ENCODE assay signal across 10 cellular contexts in the genomic region with DNA sequence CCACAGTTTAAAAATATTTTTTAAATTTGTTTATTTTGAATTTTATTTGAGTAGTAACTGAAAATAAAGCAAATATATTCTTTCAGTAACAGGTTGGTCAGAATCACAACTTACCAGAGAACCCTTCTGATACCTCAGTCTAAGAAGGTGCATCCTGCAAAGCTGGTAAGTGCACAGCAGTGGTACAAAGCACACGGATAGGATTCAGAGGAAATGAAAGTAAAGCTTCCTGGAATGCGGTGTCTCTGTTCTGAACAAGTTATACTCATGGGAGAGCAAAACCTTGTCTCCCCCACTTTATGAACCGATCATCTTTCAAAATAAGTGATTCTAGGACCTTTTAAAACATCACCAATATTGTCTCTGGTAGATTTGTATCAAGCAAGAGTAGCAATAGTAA.
DNase-seq lines count a peak whose midpoint lies in the region; ATAC-seq and TF ChIP-seq lines count a peak whose summit lies in the region.
"Had no signal": no experiment of that assay in that cellular context is flagged by ENCODE, and none has a peak within 500 bp of the region (broad histone marks: within the 10 kb centered on the region; RNA-seq: fewer than 3 reads in every experiment).

No MANE protein-coding gene starts in this region.

- H3K9me3 Mint-ChIP-seq in natural killer cell, result peaks cover 7 to 13% of the 10 kb centered on the region in 2 donors

- TF ChIP-seq CTCF in AG10803 (conservative IDR thresholded peaks at IDR 0.05; ENCODE audit: low read length), result no peak
- no peak for TF ChIP-seq CTCF in breast epithelium (IDR thresholded peaks at IDR 0.05)
- TF ChIP-seq CTCF in natural killer cell (IDR thresholded peaks at IDR 0.05), result no peak
- no peak for TF ChIP-seq CTCF in GM10266 (IDR thresholded peaks at IDR 0.05; ENCODE audit: control insufficient read depth, insufficient read depth, low read depth, missing control alignments)
- no peak for TF ChIP-seq CTCF in transverse colon (IDR thresholded peaks at IDR 0.05)

- H3K36me3 Mint-ChIP-seq in natural killer cell, result no peaks in the 10 kb centered on the region

- WGBS in transverse colon (ENCODE audit: low coverage in 1 of 2), 2 donors, result 44 to 48% methylated on average over 3 of the region's 3 CpGs

- ATAC-seq in natural killer cell, result no peak

- H3K4me1 Mint-ChIP-seq in natural killer cell, result no peaks in the 10 kb centered on the region

- H3K27ac Mint-ChIP-seq in natural killer cell, result no peak overlapping the region
- H3K27ac Mint-ChIP-seq: T-helper 2 cell treated with Interferon-gamma antibody and Interleukin-4, amounts not matched to agents 5 μg/mL and 100 μg/mL, for 36 hours had no signal

- H3K4me1 ChIP-seq in breast epithelium (no peaks in the 10 kb centered on the region), transverse colon (no peaks in the 10 kb centered on the region)

- H3K4me3 Mint-ChIP-seq in natural killer cell, result no peak overlapping the region
- H3K4me3 Mint-ChIP-seq: T-helper 2 cell treated with Interferon-gamma antibody and Interleukin-4, amounts not matched to agents 5 μg/mL and 100 μg/mL, for 36 hours had no signal

- H3K36me3 ChIP-seq in breast epithelium, result no peaks in the 10 kb centered on the region
- H3K36me3 ChIP-seq in transverse colon, result no peaks in the 10 kb centered on the region

- H3K27me3 Mint-ChIP-seq in natural killer cell (ENCODE audit: low read depth in 2 of 2), result no peaks in the 10 kb centered on the region

- TF ChIP-seq POLR2A in breast epithelium (IDR thresholded peaks at IDR 0.05) (no peak), transverse colon (IDR thresholded peaks at IDR 0.05) (no peak)

- peaks cover 0 to 3% of the 10 kb centered on the region in 2 donors for H3K9me3 ChIP-seq in breast epithelium
- H3K9me3 ChIP-seq in transverse colon, result no peaks in the 10 kb centered on the region

- H3K27ac ChIP-seq in breast epithelium (no peak overlapping the region), transverse colon (no peak overlapping the region)

- no peaks in the 10 kb centered on the region for H3K27me3 ChIP-seq in breast epithelium
- H3K27me3 ChIP-seq in transverse colon, result no peaks in the 10 kb centered on the region

- H3K4me3 ChIP-seq in AG10803 (ENCODE audit: low read length) (peak overlapping the region; percentile 52), breast epithelium (peak overlapping the region in 2 of 3 donors; percentile 4 to 5), transverse colon (no peak overlapping the region)

- CTCF ChIA-PET in HEK293T (lab: Yijun Ruan, JAX), result no interaction called here

- no peak for TF ChIP-seq EP300 in transverse colon (IDR thresholded peaks at IDR 0.05; ENCODE audit: low read depth)

- intact Hi-C loops in breast epithelium (cut with DNase I; ENCODE audit: low total_unique reads), result no loop called here
- intact Hi-C loops in natural killer cell (cut with micrococcal nuclease), result no loop called here
- intact Hi-C loops in transverse colon (cut with DNase I; ENCODE audit: low total_unique reads), result no loop called here

- in situ Hi-C loops in transverse colon (cut with MboI; ENCODE audit: low pct_ligation_motif_present in 1 of 4, low pct_unique_long_range_greater_than_20kb in 1 of 4, low sequenced_read_pairs in 3 of 4), result no loop called here

- DNase-seq in AG10803 (ENCODE audit: low read depth) (peak; percentile 34), LHCN-M2 (ENCODE audit: low read depth) (peak; percentile 85), breast epithelium (ENCODE audit: low spot score in 2 of 2) (no peak), myocyte (ENCODE audit: low read depth) (peak; percentile 64), HEK293T (ENCODE audit: extremely low spot score) (no peak), natural killer cell (no peak), GM10266 (ENCODE audit: extremely low spot score) (no peak), transverse colon (no peak)
- DNase-seq: amygdala had no signal

- POLR2A ChIA-PET in HEK293T (lab: Yijun Ruan, JAX), result no interaction called here

TF ChIP-seq in HEK293T, 16 proteins besides CTCF, POLR2A, EP300 and RAD21:
- TF ChIP-seq FOXK2 (IDR thresholded peaks at IDR 0.05) (no peak), TARDBP (IDR thresholded peaks at IDR 0.05) (no peak), FOXM1 (IDR thresholded peaks at IDR 0.05; ENCODE audit: borderline replicate concordance) (no peak), NFRKB (IDR thresholded peaks at IDR 0.05) (no peak), SP1 (IDR thresholded peaks at IDR 0.05) (no peak)
- TF ChIP-seq, protein P1, sequence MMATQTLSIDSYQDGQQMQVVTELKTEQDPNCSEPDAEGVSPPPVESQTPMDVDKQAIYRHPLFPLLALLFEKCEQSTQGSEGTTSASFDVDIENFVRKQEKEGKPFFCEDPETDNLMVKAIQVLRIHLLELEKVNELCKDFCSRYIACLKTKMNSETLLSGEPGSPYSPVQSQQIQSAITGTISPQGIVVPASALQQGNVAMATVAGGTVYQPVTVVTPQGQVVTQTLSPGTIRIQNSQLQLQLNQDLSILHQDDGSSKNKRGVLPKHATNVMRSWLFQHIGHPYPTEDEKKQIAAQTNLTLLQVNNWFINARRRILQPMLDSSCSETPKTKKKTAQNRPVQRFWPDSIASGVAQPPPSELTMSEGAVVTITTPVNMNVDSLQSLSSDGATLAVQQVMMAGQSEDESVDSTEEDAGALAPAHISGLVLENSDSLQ (IDR thresholded peaks at IDR 0.05), result no peak
TF ChIP-seq in HEK293T: peak in this region for 0.

Comparison
In these comparisons a context has a peak if more than half of its experiments do, and no peak if none do; other contexts are left out.
1. DNase-seq: peak in AG10803 (single experiment), LHCN-M2 (single experiment) and myocyte (single experiment); none in breast epithelium (0 of 2), HEK293T (single experiment), natural killer cell (single experiment), GM10266 (single experiment) and transverse colon (single experiment).
2. H3K4me3 ChIP-seq: peak in AG10803 (single experiment) and breast epithelium (2 of 3); none in transverse colon (0 of 4).